1 cellular context compared by ENCODE assay signal in the genomic region with DNA sequence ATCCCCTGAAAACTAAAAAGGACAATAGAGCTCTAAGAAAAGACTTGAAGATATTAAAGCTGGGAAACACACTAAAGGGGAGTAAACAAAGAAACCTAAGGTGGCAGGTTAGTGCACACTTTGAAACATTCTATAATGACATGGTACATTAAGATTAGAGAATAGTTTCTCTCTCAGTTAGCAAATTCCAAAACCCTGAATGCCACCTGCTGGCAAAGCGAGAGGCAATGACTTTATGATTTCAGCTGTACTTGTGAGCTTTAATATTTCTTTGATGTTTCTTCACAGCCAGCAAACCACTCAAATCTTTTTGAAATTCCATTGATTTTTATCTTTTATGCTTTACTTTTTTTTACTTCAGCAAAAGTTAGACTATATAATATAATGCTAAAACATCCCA.
TF ChIP-seq lines count a peak whose summit lies in the region.

No MANE protein-coding gene starts in this region.

TF ChIP-seq in HepG2, 621 proteins besides CTCF, POLR2A, EP300 and RAD21:
- TF ChIP-seq, protein P1, sequence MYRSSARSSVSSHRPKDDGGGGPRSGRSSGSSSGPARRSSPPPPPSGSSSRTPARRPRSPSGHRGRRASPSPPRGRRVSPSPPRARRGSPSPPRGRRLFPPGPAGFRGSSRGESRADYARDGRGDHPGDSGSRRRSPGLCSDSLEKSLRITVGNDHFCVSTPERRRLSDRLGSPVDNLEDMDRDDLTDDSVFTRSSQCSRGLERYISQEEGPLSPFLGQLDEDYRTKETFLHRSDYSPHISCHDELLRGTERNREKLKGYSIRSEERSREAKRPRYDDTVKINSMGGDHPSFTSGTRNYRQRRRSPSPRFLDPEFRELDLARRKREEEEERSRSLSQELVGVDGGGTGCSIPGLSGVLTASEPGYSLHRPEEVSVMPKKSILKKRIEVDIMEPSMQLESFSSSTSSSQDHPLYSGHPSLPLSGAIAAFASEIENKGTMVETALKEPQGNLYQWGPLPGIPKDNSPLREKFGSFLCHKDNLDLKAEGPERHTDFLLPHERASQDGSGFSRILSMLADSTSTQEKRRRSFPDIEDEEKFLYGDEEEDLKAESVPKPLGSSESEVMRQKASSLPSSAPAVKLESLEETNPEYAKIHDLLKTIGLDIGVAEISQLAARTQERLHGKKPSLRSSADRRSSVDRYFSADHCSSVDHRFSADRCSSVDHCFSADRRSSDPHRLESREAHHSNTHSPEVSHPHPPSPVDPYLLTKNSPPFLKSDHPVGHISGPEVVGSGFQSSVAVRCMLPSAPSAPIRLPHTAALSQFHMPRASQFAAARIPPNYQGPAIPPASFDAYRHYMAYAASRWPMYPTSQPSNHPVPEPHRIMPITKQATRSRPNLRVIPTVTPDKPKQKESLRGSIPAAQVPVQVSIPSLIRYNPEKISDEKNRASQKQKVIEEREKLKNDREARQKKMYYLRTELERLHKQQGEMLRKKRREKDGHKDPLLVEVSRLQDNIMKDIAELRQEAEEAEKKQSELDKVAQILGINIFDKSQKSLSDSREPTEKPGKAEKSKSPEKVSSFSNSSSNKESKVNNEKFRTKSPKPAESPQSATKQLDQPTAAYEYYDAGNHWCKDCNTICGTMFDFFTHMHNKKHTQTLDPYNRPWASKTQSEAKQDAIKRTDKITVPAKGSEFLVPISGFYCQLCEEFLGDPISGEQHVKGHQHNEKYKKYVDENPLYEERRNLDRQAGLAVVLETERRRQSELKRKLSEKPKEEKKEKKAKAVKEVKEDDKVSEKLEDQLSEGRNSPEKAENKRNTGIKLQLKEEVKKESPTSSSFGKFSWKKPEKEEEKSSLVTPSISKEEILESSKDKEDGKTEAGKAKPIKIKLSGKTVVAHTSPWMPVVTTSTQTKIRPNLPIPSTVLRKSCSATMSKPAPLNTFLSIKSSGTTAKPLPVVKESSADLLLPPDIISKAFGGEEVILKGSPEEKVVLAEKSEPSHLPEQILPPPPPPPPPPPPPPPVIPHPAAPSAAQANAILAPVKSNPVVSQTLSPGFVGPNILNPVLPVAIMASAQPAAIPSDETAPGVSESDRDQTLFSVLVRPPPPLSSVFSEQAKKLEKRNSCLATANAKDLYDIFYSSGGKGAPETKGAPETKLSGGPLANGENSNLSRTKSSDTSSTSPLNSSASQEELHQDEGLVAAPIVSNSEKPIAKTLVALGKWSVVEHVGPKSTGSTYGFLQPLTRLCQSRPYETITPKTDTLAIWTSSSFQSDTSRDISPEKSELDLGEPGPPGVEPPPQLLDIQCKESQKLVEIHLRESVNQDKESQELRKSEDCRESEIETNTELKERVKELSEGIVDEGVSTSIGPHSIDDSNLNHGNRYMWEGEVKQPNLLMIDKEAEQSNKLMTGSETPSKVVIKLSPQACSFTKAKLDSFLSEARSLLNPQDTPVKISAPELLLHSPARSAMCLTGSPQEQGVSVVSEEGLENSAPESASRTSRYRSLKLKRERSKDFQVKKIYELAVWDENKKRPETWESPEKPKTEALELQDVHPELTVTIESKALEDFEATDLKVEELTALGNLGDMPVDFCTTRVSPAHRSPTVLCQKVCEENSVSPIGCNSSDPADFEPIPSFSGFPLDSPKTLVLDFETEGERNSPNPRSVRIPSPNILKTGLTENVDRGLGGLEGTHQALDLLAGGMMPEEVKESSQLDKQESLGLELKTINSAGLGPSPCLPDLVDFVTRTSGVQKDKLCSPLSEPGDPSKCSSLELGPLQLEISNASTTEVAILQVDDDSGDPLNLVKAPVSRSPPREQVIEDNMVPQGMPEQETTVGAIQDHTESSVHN (CRISPR knock-in tag; IDR thresholded peaks at IDR 0.05): no peak
- TF ChIP-seq, protein P2, sequence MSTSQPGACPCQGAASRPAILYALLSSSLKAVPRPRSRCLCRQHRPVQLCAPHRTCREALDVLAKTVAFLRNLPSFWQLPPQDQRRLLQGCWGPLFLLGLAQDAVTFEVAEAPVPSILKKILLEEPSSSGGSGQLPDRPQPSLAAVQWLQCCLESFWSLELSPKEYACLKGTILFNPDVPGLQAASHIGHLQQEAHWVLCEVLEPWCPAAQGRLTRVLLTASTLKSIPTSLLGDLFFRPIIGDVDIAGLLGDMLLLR (CRISPR knock-in tag; IDR thresholded peaks at IDR 0.05): no peak
- TF ChIP-seq ZNF850 (CRISPR knock-in tag; conservative IDR thresholded peaks at IDR 0.05): no peak
TF ChIP-seq in HepG2: peak in this region for 0.
